ENCODE assay signal across 8 cellular contexts in the genomic region with DNA sequence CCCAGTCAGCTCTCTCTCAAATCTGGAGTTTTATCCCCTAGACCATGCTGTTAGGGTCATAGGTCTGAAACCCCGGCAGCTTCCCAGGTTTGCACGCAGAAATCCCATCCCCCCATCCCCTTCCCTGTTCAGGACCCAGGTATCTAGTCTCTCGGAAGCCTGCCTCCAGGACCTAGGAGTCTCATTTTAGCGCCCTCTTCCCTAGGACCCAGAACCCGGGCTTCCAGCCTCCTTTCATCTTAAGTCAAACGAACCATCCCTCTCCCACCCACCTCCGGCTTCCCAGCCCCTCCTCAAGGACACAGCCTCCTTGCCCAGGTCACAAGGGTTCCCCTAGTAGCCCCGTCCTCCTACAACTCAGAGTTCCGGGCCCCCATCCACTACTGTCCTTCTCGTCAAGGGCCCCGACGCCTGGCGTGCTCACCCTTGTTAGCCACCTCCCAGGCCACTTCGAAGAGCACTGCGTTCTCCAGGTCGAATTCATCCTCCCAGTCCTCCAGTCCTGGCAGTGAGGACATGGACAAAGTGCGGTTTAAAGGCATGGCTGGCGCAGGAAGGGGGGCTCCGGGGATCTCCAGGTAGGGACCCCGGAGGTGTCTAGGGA. TPM values are rescaled to one million over a fixed set of nuclear protein-coding genes. Genes with fewer than 3 reads are reported as not detected.
DNase-seq lines count a peak whose midpoint lies in the region; ATAC-seq and TF ChIP-seq lines count a peak whose summit lies in the region.

No MANE protein-coding gene starts in this region.

- TF ChIP-seq CTCF in DOHH2 (IDR thresholded peaks at IDR 0.05; ENCODE audit: low read depth, low read length, poor library complexity, severe bottlenecking) = no peak
- TF ChIP-seq CTCF in smooth muscle cell (IDR thresholded peaks at IDR 0.05; ENCODE audit: borderline replicate concordance, insufficient read depth, poor library complexity, severe bottlenecking) = no peak

- H3K4me1 Mint-ChIP-seq in activated naive CD8-positive, alpha-beta T cell treated with anti-CD3 and anti-CD28 coated beads for 36 hours = peaks cover 28% of the 10 kb centered on the region

- H4K20me1 ChIP-seq in DOHH2 (ENCODE audit: control insufficient read depth, insufficient read depth, low read depth, low read length) (peaks cover 2% of the 10 kb centered on the region; the same call in 1 of the 2 replicates), smooth muscle cell (ENCODE audit: low read depth) (peaks cover 48% of the 10 kb centered on the region)

- under 1% methylated on average over 20 of the region's 20 CpGs for WGBS in right cardiac atrium
- 1% methylated on average over 20 of the region's 20 CpGs for WGBS in smooth muscle cell (ENCODE audit: low lambda C conversion rate)

- DNase-seq in activated naive CD8-positive, alpha-beta T cell treated with anti-CD3 and anti-CD28 coated beads for 36 hours = no peak
- DNase-seq in right cardiac atrium (peak in 1 of 3 donors; percentile 75), smooth muscle cell (lab: John Stamatoyannopoulos, UW; ENCODE audit: unreplicated experiment) (no peak), ureter (ENCODE audit: low spot score) (no peak), NCI-H526 treated with DMSO at 0.1 percent for 48 hours (lab: John Stamatoyannopoulos, UW) (no peak), HK-2 (ENCODE audit: unreplicated experiment) (no peak)

- H3K4me1 ChIP-seq in DOHH2 (ENCODE audit: control insufficient read depth, low read length) (peaks cover 20% of the 10 kb centered on the region), right cardiac atrium (ENCODE audit: control insufficient read depth, insufficient read depth, low read length) (peaks cover 12% of the 10 kb centered on the region), smooth muscle cell (ENCODE audit: low read depth) (peaks cover 16% of the 10 kb centered on the region)

- H3K27me3 ChIP-seq in DOHH2 (ENCODE audit: control insufficient read depth, low read length) (no peaks in the 10 kb centered on the region), right cardiac atrium (ENCODE audit: control insufficient read depth, insufficient read depth) (no peaks in the 10 kb centered on the region), smooth muscle cell (ENCODE audit: low read depth) (no peaks in the 10 kb centered on the region)

- H2AFZ ChIP-seq in smooth muscle cell (ENCODE audit: low read depth) = peak overlapping the region; percentile 30

- H3K4me3 ChIP-seq in DOHH2 (ENCODE audit: low read length) (peak overlapping the region; percentile 81), right cardiac atrium (ENCODE audit: low read length) (peak overlapping the region; percentile 60), smooth muscle cell (peak overlapping the region; percentile 86)

- no peaks in the 10 kb centered on the region for H3K9me3 ChIP-seq in DOHH2 (ENCODE audit: control insufficient read depth, insufficient read depth, low read length)
- H3K9me3 ChIP-seq in right cardiac atrium (ENCODE audit: control insufficient read depth, low read length) = no peaks in the 10 kb centered on the region
- no peaks in the 10 kb centered on the region for H3K9me3 ChIP-seq in smooth muscle cell (replicated peaks; ENCODE audit: low read depth)

- peaks cover 59% of the 10 kb centered on the region for H3K79me2 ChIP-seq in DOHH2 (ENCODE audit: control insufficient read depth, low read length)
- H3K79me2 ChIP-seq in smooth muscle cell (ENCODE audit: low read depth) = peaks cover 72% of the 10 kb centered on the region

- H3K27ac ChIP-seq in DOHH2 (ENCODE audit: low read depth, low read length) (peak overlapping the region; percentile 22), right cardiac atrium (ENCODE audit: low read length) (peak overlapping the region; percentile 88), smooth muscle cell (ENCODE audit: low read depth) (peak overlapping the region; percentile 82)

- peak overlapping the region; percentile 87 for H3K4me2 ChIP-seq in DOHH2 (ENCODE audit: low read length)
- H3K4me2 ChIP-seq in smooth muscle cell = peak overlapping the region; percentile 92

- ATAC-seq in HG03095 (IDR thresholded peaks at IDR 0.05; ENCODE audit: unreplicated experiment) (peak; percentile 2), right cardiac atrium (peak; percentile 0 to 10)

- no peaks in the 10 kb centered on the region for H3F3A ChIP-seq in DOHH2 (ENCODE audit: control insufficient read depth, insufficient read depth)
- no peaks in the 10 kb centered on the region for H3F3A ChIP-seq in smooth muscle cell (ENCODE audit: low read depth)

- no peaks in the 10 kb centered on the region for H3K27me3 Mint-ChIP-seq in activated naive CD8-positive, alpha-beta T cell treated with anti-CD3 and anti-CD28 coated beads for 36 hours

- intact Hi-C loops in right cardiac atrium (cut with DNase I) = no loop called here

- H3K4me3 Mint-ChIP-seq in activated naive CD8-positive, alpha-beta T cell treated with anti-CD3 and anti-CD28 coated beads for 36 hours = peak overlapping the region; percentile 100

- H3K36me3 ChIP-seq in DOHH2 (ENCODE audit: control insufficient read depth, low read length) (peaks cover 30% of the 10 kb centered on the region), smooth muscle cell (ENCODE audit: low read depth) (no peaks in the 10 kb centered on the region)

- H3K9ac ChIP-seq in smooth muscle cell (ENCODE audit: low read depth) = peak overlapping the region; percentile 84

- H3K27ac Mint-ChIP-seq in activated naive CD8-positive, alpha-beta T cell treated with anti-CD3 and anti-CD28 coated beads for 36 hours = peak overlapping the region; percentile 87

- peaks cover 33% of the 10 kb centered on the region for H3K36me3 Mint-ChIP-seq in activated naive CD8-positive, alpha-beta T cell treated with anti-CD3 and anti-CD28 coated beads for 36 hours

- no peaks in the 10 kb centered on the region for H3K9me2 ChIP-seq in DOHH2 (replicated peaks; ENCODE audit: control insufficient read depth, low read length)

- H3K9me3 Mint-ChIP-seq in activated naive CD8-positive, alpha-beta T cell treated with anti-CD3 and anti-CD28 coated beads for 36 hours = no peaks in the 10 kb centered on the region

RNA-seq across cellular contexts. Expression of gene GYS1, which starts 0.4 kb away (rescaled TPM):
- total RNA-seq in activated naive CD8-positive, alpha-beta T cell treated with anti-CD3 and anti-CD28 coated beads for 36 hours = 10 to 100 TPM; 48.9 to 57.6 TPM
- 10 to 100 TPM; 62.7 to 95.9 (median 89.0) TPM for total RNA-seq in right cardiac atrium
- polyA plus RNA-seq in right cardiac atrium = 61.4 TPM
- total RNA-seq in smooth muscle cell = 40.8 and 58.1 TPM in 2 replicates
- polyA plus RNA-seq in smooth muscle cell = 75.2 and 82.6 TPM in 2 replicates
- total RNA-seq in ureter = 73.8 TPM

RNA-seq across cellular contexts. Expression of gene RUVBL2, which starts 1.0 kb away (rescaled TPM):
- total RNA-seq in activated naive CD8-positive, alpha-beta T cell treated with anti-CD3 and anti-CD28 coated beads for 36 hours = 100 to 1,000 TPM; 187 to 189 TPM
- 10 to 100 TPM; 39.4 to 47.3 (median 45.4) TPM for total RNA-seq in right cardiac atrium
- polyA plus RNA-seq in right cardiac atrium = 54.5 TPM
- 74.3 and 89.4 TPM in 2 replicates for total RNA-seq in smooth muscle cell
- polyA plus RNA-seq in smooth muscle cell = 117 and 123 TPM in 2 replicates
- 66.7 TPM for total RNA-seq in ureter

RNA-seq across cellular contexts. Expression of gene LHB, which starts 24.2 kb away (rescaled TPM):
- total RNA-seq in activated naive CD8-positive, alpha-beta T cell treated with anti-CD3 and anti-CD28 coated beads for 36 hours = not detected
- total RNA-seq in right cardiac atrium = not detected
- polyA plus RNA-seq in right cardiac atrium = not detected
- total RNA-seq in smooth muscle cell = not detected in 2 replicates
- 0.39 TPM in 1 of 2 replicates, not detected in the other for polyA plus RNA-seq in smooth muscle cell
- total RNA-seq in ureter = not detected

RNA-seq across cellular contexts. Expression of gene FTL, which starts 27.6 kb away (rescaled TPM):
- 1,000 to 10,000 TPM; 1,137 to 1,177 TPM for total RNA-seq in activated naive CD8-positive, alpha-beta T cell treated with anti-CD3 and anti-CD28 coated beads for 36 hours
- total RNA-seq in right cardiac atrium (1,000 to 10,000 TPM; 1,459 to 1,840 (median 1,541) TPM), smooth muscle cell (5,371 and 5,904 TPM in 2 replicates), ureter (1,526 TPM)
- polyA plus RNA-seq in right cardiac atrium (1,675 TPM), smooth muscle cell (11,768 and 12,053 TPM in 2 replicates)

RNA-seq across cellular contexts. Expression of gene CGB3, which starts 31.5 kb away (rescaled TPM):
- total RNA-seq in activated naive CD8-positive, alpha-beta T cell treated with anti-CD3 and anti-CD28 coated beads for 36 hours = not detected
- total RNA-seq in right cardiac atrium (not detected), smooth muscle cell (not detected in 2 replicates), ureter (not detected)
- polyA plus RNA-seq in right cardiac atrium (not detected), smooth muscle cell (0.45 and 1.8 TPM in 2 replicates)

Comparison
In these comparisons a context has a peak if more than half of its experiments do, and no peak if none do; other contexts are left out.
1. H3K27ac ChIP-seq: peak in every context shown above with its lines; median percentile 88 in right cardiac atrium; 82 in smooth muscle cell; 22 in DOHH2.